In the genomic region with DNA sequence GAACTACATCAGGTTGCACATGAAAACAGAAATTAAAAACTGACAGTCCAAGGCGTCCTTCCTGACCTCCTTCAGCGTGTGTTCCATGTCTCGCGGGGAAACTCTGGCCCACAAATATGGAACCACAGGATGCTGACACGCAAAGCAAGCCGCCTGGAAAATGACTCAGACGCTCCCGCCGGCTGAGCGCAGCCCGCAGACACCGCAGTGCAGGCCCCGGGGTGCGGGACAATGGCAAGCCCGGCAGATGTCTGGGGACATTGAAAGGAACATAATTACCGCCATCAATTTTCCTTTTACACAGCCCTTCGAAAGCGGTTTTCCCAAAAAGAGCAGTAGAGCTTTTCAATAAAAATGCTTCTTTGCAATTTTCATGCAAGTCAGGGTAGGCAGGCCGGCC, we compare ENCODE assay signal across 14 cellular contexts.
DNase-seq lines count a peak whose midpoint lies in the region.
"Had no signal": no experiment of that assay in that cellular context is flagged by ENCODE, and none has a peak within 500 bp of the region (broad histone marks: within the 10 kb centered on the region; RNA-seq: fewer than 3 reads in every experiment).

No MANE protein-coding gene starts in this region.

- no peaks in the 10 kb centered on the region for H3K36me3 Mint-ChIP-seq in activated T-helper 2 cell treated with anti-CD3 and anti-CD28 coated beads, Interferon-gamma antibody, Interleukin-2, Interleukin-4, amounts not matched to agents 10 μg/mL and 5 μg/mL and 100 μg/mL, durations not matched to agents 14 hours and 24 hours and 36 hours (ENCODE audit: low read depth)
- H3K36me3 Mint-ChIP-seq: activated CD4-positive, alpha-beta memory T cell treated with anti-CD3 and anti-CD28 coated beads for 36 hours; naive B cell had no signal

- no peak overlapping the region for H3K27ac Mint-ChIP-seq in activated T-helper 2 cell treated with anti-CD3 and anti-CD28 coated beads, Interferon-gamma antibody, Interleukin-2, Interleukin-4, amounts not matched to agents 10 μg/mL and 5 μg/mL and 100 μg/mL, durations not matched to agents 14 hours and 24 hours and 36 hours
- H3K27ac Mint-ChIP-seq: activated CD4-positive, alpha-beta memory T cell treated with anti-CD3 and anti-CD28 coated beads for 36 hours; activated T-helper 17 cell treated with anti-CD3 and anti-CD28 coated beads, Interleukin-2, amount 50 U/mL, for 72 hours; T-helper 1 cell treated with Interleukin-12 subunit alpha and Interleukin-12 subunit beta and Interleukin-4 antibody, amounts not matched to agents 30 μg/mL and 1 μg/mL, for 36 hours had no signal

- intact Hi-C loops in activated T-helper 2 cell treated with anti-CD3 and anti-CD28 coated beads, Interferon-gamma antibody, Interleukin-2, Interleukin-4, amounts not matched to agents 10 μg/mL and 5 μg/mL and 100 μg/mL, durations not matched to agents 14 hours and 24 hours and 36 hours (cut with micrococcal nuclease): no loop called here

- H3K9me3 Mint-ChIP-seq in activated T-helper 2 cell treated with anti-CD3 and anti-CD28 coated beads, Interferon-gamma antibody, Interleukin-2, Interleukin-4, amounts not matched to agents 10 μg/mL and 5 μg/mL and 100 μg/mL, durations not matched to agents 14 hours and 24 hours and 36 hours: no peaks in the 10 kb centered on the region
- H3K9me3 Mint-ChIP-seq: activated CD4-positive, alpha-beta memory T cell treated with anti-CD3 and anti-CD28 coated beads for 36 hours; activated T-helper 17 cell treated with anti-CD3 and anti-CD28 coated beads, Interleukin-2, amount 50 U/mL, for 72 hours; naive B cell; T-helper 1 cell treated with Interleukin-12 subunit alpha and Interleukin-12 subunit beta and Interleukin-4 antibody, amounts not matched to agents 30 μg/mL and 1 μg/mL, for 36 hours had no signal

- no peak overlapping the region for H3K4me3 Mint-ChIP-seq in activated T-helper 2 cell treated with anti-CD3 and anti-CD28 coated beads, Interferon-gamma antibody, Interleukin-2, Interleukin-4, amounts not matched to agents 10 μg/mL and 5 μg/mL and 100 μg/mL, durations not matched to agents 14 hours and 24 hours and 36 hours (ENCODE audit: low read depth)
- H3K4me3 Mint-ChIP-seq: activated CD4-positive, alpha-beta memory T cell treated with anti-CD3 and anti-CD28 coated beads for 36 hours; activated T-helper 17 cell treated with anti-CD3 and anti-CD28 coated beads, Interleukin-2, amount 50 U/mL, for 72 hours; naive B cell; T-helper 1 cell treated with Interleukin-12 subunit alpha and Interleukin-12 subunit beta and Interleukin-4 antibody, amounts not matched to agents 30 μg/mL and 1 μg/mL, for 36 hours had no signal

- H3K27me3 Mint-ChIP-seq in activated T-helper 2 cell treated with anti-CD3 and anti-CD28 coated beads, Interferon-gamma antibody, Interleukin-2, Interleukin-4, amounts not matched to agents 10 μg/mL and 5 μg/mL and 100 μg/mL, durations not matched to agents 14 hours and 24 hours and 36 hours (ENCODE audit: low read depth): no peaks in the 10 kb centered on the region

- no peaks in the 10 kb centered on the region for H3K4me1 Mint-ChIP-seq in activated T-helper 2 cell treated with anti-CD3 and anti-CD28 coated beads, Interferon-gamma antibody, Interleukin-2, Interleukin-4, amounts not matched to agents 10 μg/mL and 5 μg/mL and 100 μg/mL, durations not matched to agents 14 hours and 24 hours and 36 hours (ENCODE audit: low read depth)
- H3K4me1 Mint-ChIP-seq: activated T-helper 17 cell treated with anti-CD3 and anti-CD28 coated beads, Interleukin-2, amount 50 U/mL, for 72 hours; naive B cell had no signal

- DNase-seq in H4 (ENCODE audit: low spot score): peak; percentile 86
- DNase-seq in RPMI7951 (ENCODE audit: low read depth): peak; percentile 99
- peak; percentile 17 for DNase-seq in globus pallidus (ENCODE audit: low spot score)
- DNase-seq in putamen (ENCODE audit: low spot score): peak; percentile 3
- DNase-seq in effector CD4-positive, alpha-beta T cell: no peak
- DNase-seq in HT-29 (ENCODE audit: low spot score): no peak
- no peak for DNase-seq in activated T-helper 2 cell treated with anti-CD3 and anti-CD28 coated beads, Interferon-gamma antibody, Interleukin-2, Interleukin-4, amounts not matched to agents 10 μg/mL and 5 μg/mL and 100 μg/mL, durations not matched to agents 14 hours and 24 hours and 36 hours (ENCODE audit: low spot score)
- DNase-seq: activated CD4-positive, alpha-beta memory T cell treated with anti-CD3 and anti-CD28 coated beads for 36 hours; body of pancreas; left colon; naive B cell; stomach had no signal

Comparison
In these comparisons a context has a peak if more than half of its experiments do, and no peak if none do; other contexts are left out.
1. DNase-seq: peak in H4 (single experiment), RPMI7951 (single experiment), globus pallidus (single experiment) and putamen (single experiment); none in effector CD4-positive, alpha-beta T cell (single experiment), HT-29 (single experiment) and activated T-helper 2 cell treated with anti-CD3 and anti-CD28 coated beads, Interferon-gamma antibody, Interleukin-2, Interleukin-4, amounts not matched to agents 10 μg/mL and 5 μg/mL and 100 μg/mL, durations not matched to agents 14 hours and 24 hours and 36 hours (single experiment).